1 cellular context compared by ENCODE assay signal in genomic region chr1:156004843-156005593, GRCh38.
TF ChIP-seq lines count a peak whose summit lies in the region.

No MANE protein-coding gene starts in this region.

TF ChIP-seq in GM12878, 131 proteins besides CTCF, POLR2A, EP300 and RAD21:
- TF ChIP-seq SUPT20H (IDR thresholded peaks at IDR 0.05; ENCODE audit: borderline replicate concordance, control insufficient read depth, low read depth, low read length), result no peak
- TF ChIP-seq BCL11A (IDR thresholded peaks at IDR 0.05; ENCODE audit: low read depth, low read length), result no peak
- no peak for TF ChIP-seq RAD51 (IDR thresholded peaks at IDR 0.05)
- no peak for TF ChIP-seq CBFB (IDR thresholded peaks at IDR 0.05; ENCODE audit: low read depth)
- TF ChIP-seq ZNF384 (IDR thresholded peaks at IDR 0.05; ENCODE audit: borderline replicate concordance, low read depth, low read length), result no peak
- TF ChIP-seq SMAD1 (IDR thresholded peaks at IDR 0.05; ENCODE audit: low read depth, partially characterized antibody), result no peak
- no peak for TF ChIP-seq TCF3 (IDR thresholded peaks at IDR 0.05; ENCODE audit: borderline replicate concordance, insufficient read depth, low read depth, low read length)
- TF ChIP-seq REST (IDR thresholded peaks at IDR 0.05; ENCODE audit: low read depth, low read length), result no peak
- TF ChIP-seq ZBED1 (IDR thresholded peaks at IDR 0.05; ENCODE audit: borderline replicate concordance), result no peak
- TF ChIP-seq MAX (IDR thresholded peaks at IDR 0.05; ENCODE audit: low read depth, low read length), result no peak
- TF ChIP-seq SREBF2 (IDR thresholded peaks at IDR 0.05; ENCODE audit: low read length), result no peak
- no peak for TF ChIP-seq E4F1 (IDR thresholded peaks at IDR 0.05; ENCODE audit: borderline replicate concordance, partially characterized antibody)
- no peak for TF ChIP-seq MLLT1 (IDR thresholded peaks at IDR 0.05)
- no peak for TF ChIP-seq TCF7 (IDR thresholded peaks at IDR 0.05; ENCODE audit: borderline replicate concordance)
- TF ChIP-seq PBX3 (IDR thresholded peaks at IDR 0.05; ENCODE audit: insufficient replicate concordance, low read depth, low read length), result no peak
- no peak for TF ChIP-seq CBX3 (IDR thresholded peaks at IDR 0.05; ENCODE audit: borderline replicate concordance, low read depth)
